ENCODE assay signal across 15 cellular contexts in the genomic region with DNA sequence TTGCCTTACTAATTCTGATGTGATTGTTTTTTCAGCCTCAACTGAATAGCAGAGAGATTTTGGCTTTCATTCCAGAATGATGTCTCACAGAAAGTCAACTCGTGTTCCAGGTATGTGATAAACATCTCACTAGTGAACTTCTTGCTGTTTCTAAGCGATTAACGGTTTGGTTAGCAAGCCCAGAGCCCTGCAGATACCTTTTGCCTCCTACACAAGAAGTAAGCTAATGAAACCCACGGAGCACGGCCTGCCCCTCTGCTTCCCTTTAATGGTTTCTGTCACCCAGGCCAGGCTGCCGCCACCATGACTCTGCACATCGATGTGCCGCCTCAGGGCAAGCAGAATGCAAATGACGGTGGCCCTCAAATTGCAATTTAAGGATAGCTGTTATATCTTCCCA.
A peak's percentile ranks its signal among the peaks of the same experiment; 100 is the strongest.
DNase-seq lines count a peak whose midpoint lies in the region; ATAC-seq and TF ChIP-seq lines count a peak whose summit lies in the region.
"Had no signal": no experiment of that assay in that cellular context is flagged by ENCODE, and none has a peak within 500 bp of the region (broad histone marks: within the 10 kb centered on the region; RNA-seq: fewer than 3 reads in every experiment).

No MANE protein-coding gene starts in this region.

- no peaks in the 10 kb centered on the region for H3K36me3 Mint-ChIP-seq in dendritic cell treated with granulocyte-macrophage colony-stimulating factor and Interleukin-4, amounts not matched to agents 40 ng/mL and 50 ng/mL, for 4 days (ENCODE audit: low read depth)
- H3K36me3 Mint-ChIP-seq: activated naive CD8-positive, alpha-beta T cell treated with anti-CD3 and anti-CD28 coated beads, Interleukin-2, amount 10 ng/mL, durations not matched to agents 7 days and 5 days had no signal

- peaks cover 3 to 11% of the 10 kb centered on the region in 2 experiments; a peak in 2 of 4 replicates for H3K4me1 ChIP-seq in SK-N-SH (ENCODE audit: control insufficient read depth in 1 of 2, insufficient read depth in 2 of 2, low read depth in 1 of 2, low read length in 1 of 2)
- H3K4me1 ChIP-seq in colonic mucosa = no peaks in the 10 kb centered on the region

- 56% methylated on average over 9 of the region's 9 CpGs for WGBS in SK-N-SH (ENCODE audit: low lambda C conversion rate)

- H4K20me1 ChIP-seq in SK-N-SH (ENCODE audit: insufficient read depth) = no peaks in the 10 kb centered on the region

- H3K36me3 ChIP-seq in SK-N-SH (replicated peaks in 1 of 2; ENCODE audit: control insufficient read depth in 1 of 2, insufficient read depth in 2 of 2, low read length in 1 of 2) (no peaks in the 10 kb centered on the region), MG63 (no peaks in the 10 kb centered on the region), colonic mucosa (no peaks in the 10 kb centered on the region)

- H3K9ac ChIP-seq in SK-N-SH = no peak overlapping the region
- no peak overlapping the region for H3K9ac ChIP-seq in colonic mucosa (ENCODE audit: low read depth in 2 of 2, low read length in 2 of 2)

- no peaks in the 10 kb centered on the region for H3K9me2 ChIP-seq in SK-N-SH

- peaks cover 8% of the 10 kb centered on the region for H3K27me3 Mint-ChIP-seq in dendritic cell treated with granulocyte-macrophage colony-stimulating factor and Interleukin-4, amounts not matched to agents 40 ng/mL and 50 ng/mL, for 4 days

- POLR2A ChIA-PET in SK-N-SH (lab: Yijun Ruan, JAX) = no interaction called here

- H3K27me3 ChIP-seq in SK-N-SH (ENCODE audit: insufficient read depth) = no peaks in the 10 kb centered on the region
- no peaks in the 10 kb centered on the region for H3K27me3 ChIP-seq in MG63
- H3K27me3 ChIP-seq in colonic mucosa = no peaks in the 10 kb centered on the region

- peak; percentile 20 for DNase-seq in SK-N-SH
- peak; percentile 6 for DNase-seq in MG63
- no peak for DNase-seq in foreskin melanocyte
- no peak for DNase-seq in colonic mucosa
- no peak for DNase-seq in KBM-7
- DNase-seq: activated naive CD8-positive, alpha-beta T cell treated with anti-CD3 and anti-CD28 coated beads, Interleukin-2, amount 10 ng/mL, durations not matched to agents 7 days and 5 days; H7; left cardiac atrium; NCI-H1105; NCI-H526 treated with DMSO at 0.1 percent for 48 hours; stimulated activated CD4-positive, alpha-beta T cell treated with anti-CD3 and anti-CD28 coated beads, Interleukin-1b, Interleukin-23, amount 100 ng/mL, for 48 hours; stimulated activated naive CD8-positive, alpha-beta T cell treated with anti-CD3 and anti-CD28 coated beads, Interleukin-15, Interleukin-2, amounts not matched to agents 100 U/mL and 50 U/mL, for 24 hours had no signal

- H3K4me3 Mint-ChIP-seq in dendritic cell treated with granulocyte-macrophage colony-stimulating factor and Interleukin-4, amounts not matched to agents 40 ng/mL and 50 ng/mL, for 4 days = peak overlapping the region; percentile 56
- H3K4me3 Mint-ChIP-seq: activated naive CD8-positive, alpha-beta T cell treated with anti-CD3 and anti-CD28 coated beads, Interleukin-2, amount 10 ng/mL, durations not matched to agents 7 days and 5 days had no signal

- intact Hi-C loops in dendritic cell treated with granulocyte-macrophage colony-stimulating factor and Interleukin-4, amounts not matched to agents 40 ng/mL and 50 ng/mL, for 4 days (cut with micrococcal nuclease) = loop anchor here (5.0 kb wide), 1 partner anchor 228 kb away; no protein-coding TSS in a partner anchor
- intact Hi-C loops in colonic mucosa (cut with DNase I) = no loop called here

- no peaks in the 10 kb centered on the region for H3K9me3 Mint-ChIP-seq in dendritic cell treated with granulocyte-macrophage colony-stimulating factor and Interleukin-4, amounts not matched to agents 40 ng/mL and 50 ng/mL, for 4 days
- H3K9me3 Mint-ChIP-seq: activated naive CD8-positive, alpha-beta T cell treated with anti-CD3 and anti-CD28 coated beads, Interleukin-2, amount 10 ng/mL, durations not matched to agents 7 days and 5 days had no signal

- H3K27ac ChIP-seq in SK-N-SH (ENCODE audit: low read depth in 2 of 2, low read length in 1 of 2) = no peak overlapping the region
- no peak overlapping the region for H3K27ac ChIP-seq in colonic mucosa

- no peak for TF ChIP-seq CTCF in SK-N-SH (IDR thresholded peaks at IDR 0.05)
- no peak for TF ChIP-seq CTCF in colonic mucosa (IDR thresholded peaks at IDR 0.05)

- H2AFZ ChIP-seq in SK-N-SH (ENCODE audit: low read depth) = no peak overlapping the region

- ATAC-seq in SK-N-SH treated with all-trans-retinoic acid at 6 μM for 48 hours (no peak), GM18870 (IDR thresholded peaks at IDR 0.05; ENCODE audit: unreplicated experiment) (no peak)
- ATAC-seq: left cardiac atrium; stimulated activated naive CD8-positive, alpha-beta T cell treated with anti-CD3 and anti-CD28 coated beads, Interleukin-15, Interleukin-2, amounts not matched to agents 100 U/mL and 50 U/mL, for 24 hours had no signal

- no peak overlapping the region for H3K4me2 ChIP-seq in SK-N-SH

- H3K4me3 ChIP-seq in SK-N-SH (ENCODE audit: low read depth in 2 of 2, low read length in 1 of 2) (no peak overlapping the region), MG63 (no peak overlapping the region), colonic mucosa (no peak overlapping the region)

- in situ Hi-C loops in KBM-7 (cut with MboI; ENCODE audit: low pct_unique_long_range_greater_than_20kb, low sequenced_read_pairs) = no loop called here

- H3K9me3 ChIP-seq in SK-N-SH = no peaks in the 10 kb centered on the region
- H3K9me3 ChIP-seq in MG63 = no peaks in the 10 kb centered on the region
- no peaks in the 10 kb centered on the region for H3K9me3 ChIP-seq in colonic mucosa

- CTCF ChIA-PET in SK-N-SH (lab: Yijun Ruan, JAX) = interaction anchor here (1.2 to 1.9 kb wide), 3 partner anchors 12 to 49 kb away, joined by 3 to 5 read pairs (median 4); no protein-coding TSS in a partner anchor

- H3F3A ChIP-seq in SK-N-SH (replicated peaks; ENCODE audit: insufficient read depth) = no peaks in the 10 kb centered on the region

- no peak for TF ChIP-seq EP300 in SK-N-SH (IDR thresholded peaks at IDR 0.05; ENCODE audit: borderline replicate concordance in 1 of 2, low read depth in 1 of 2, low read length in 1 of 2)

- no peaks in the 10 kb centered on the region for H3K79me2 ChIP-seq in SK-N-SH (ENCODE audit: insufficient read depth)

- peaks cover 22% of the 10 kb centered on the region for H3K4me1 Mint-ChIP-seq in dendritic cell treated with granulocyte-macrophage colony-stimulating factor and Interleukin-4, amounts not matched to agents 40 ng/mL and 50 ng/mL, for 4 days (ENCODE audit: low read depth)

- H3K27ac Mint-ChIP-seq in dendritic cell treated with granulocyte-macrophage colony-stimulating factor and Interleukin-4, amounts not matched to agents 40 ng/mL and 50 ng/mL, for 4 days = peak overlapping the region; percentile 94
- H3K27ac Mint-ChIP-seq: activated naive CD8-positive, alpha-beta T cell treated with anti-CD3 and anti-CD28 coated beads, Interleukin-2, amount 10 ng/mL, durations not matched to agents 7 days and 5 days had no signal

- no peak for TF ChIP-seq RAD21 in SK-N-SH (IDR thresholded peaks at IDR 0.05; ENCODE audit: low read length)

TF ChIP-seq in SK-N-SH, 30 proteins besides CTCF, POLR2A, EP300 and RAD21:
- TF ChIP-seq NFIC (IDR thresholded peaks at IDR 0.05; ENCODE audit: borderline replicate concordance) (no peak), RFX5 (IDR thresholded peaks at IDR 0.05; ENCODE audit: low read length) (no peak), POLR2AphosphoS5 (IDR thresholded peaks at IDR 0.05; ENCODE audit: low read depth, low read length) (no peak), FOXM1 (IDR thresholded peaks at IDR 0.05; ENCODE audit: low read depth) (no peak), ELF1 (IDR thresholded peaks at IDR 0.05) (no peak), MEF2A (IDR thresholded peaks at IDR 0.05; ENCODE audit: borderline replicate concordance, low read depth) (no peak)
- TF ChIP-seq, protein P1, sequence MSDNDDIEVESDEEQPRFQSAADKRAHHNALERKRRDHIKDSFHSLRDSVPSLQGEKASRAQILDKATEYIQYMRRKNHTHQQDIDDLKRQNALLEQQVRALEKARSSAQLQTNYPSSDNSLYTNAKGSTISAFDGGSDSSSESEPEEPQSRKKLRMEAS (IDR thresholded peaks at IDR 0.05; ENCODE audit: low read depth) = no peak
- TF ChIP-seq, protein P2, sequence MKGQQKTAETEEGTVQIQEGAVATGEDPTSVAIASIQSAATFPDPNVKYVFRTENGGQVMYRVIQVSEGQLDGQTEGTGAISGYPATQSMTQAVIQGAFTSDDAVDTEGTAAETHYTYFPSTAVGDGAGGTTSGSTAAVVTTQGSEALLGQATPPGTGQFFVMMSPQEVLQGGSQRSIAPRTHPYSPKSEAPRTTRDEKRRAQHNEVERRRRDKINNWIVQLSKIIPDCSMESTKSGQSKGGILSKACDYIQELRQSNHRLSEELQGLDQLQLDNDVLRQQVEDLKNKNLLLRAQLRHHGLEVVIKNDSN (IDR thresholded peaks at IDR 0.05; ENCODE audit: borderline replicate concordance, low read depth) = no peak

TF ChIP-seq in SK-N-SH treated with all-trans-retinoic acid at 6 μM for 48 hours, 23 proteins besides CTCF, POLR2A, EP300 and RAD21 (continues in another document):
- no peak for TF ChIP-seq ESRRG (CRISPR knock-in tag; IDR thresholded peaks at IDR 0.05)
- TF ChIP-seq BACH2 (CRISPR knock-in tag; IDR thresholded peaks at IDR 0.05; ENCODE audit: borderline replicate concordance) = no peak
- TF ChIP-seq OSR1 (CRISPR knock-in tag; IDR thresholded peaks at IDR 0.05) = no peak
- no peak for TF ChIP-seq RARB (CRISPR knock-in tag; IDR thresholded peaks at IDR 0.05)
- TF ChIP-seq, protein P3, sequence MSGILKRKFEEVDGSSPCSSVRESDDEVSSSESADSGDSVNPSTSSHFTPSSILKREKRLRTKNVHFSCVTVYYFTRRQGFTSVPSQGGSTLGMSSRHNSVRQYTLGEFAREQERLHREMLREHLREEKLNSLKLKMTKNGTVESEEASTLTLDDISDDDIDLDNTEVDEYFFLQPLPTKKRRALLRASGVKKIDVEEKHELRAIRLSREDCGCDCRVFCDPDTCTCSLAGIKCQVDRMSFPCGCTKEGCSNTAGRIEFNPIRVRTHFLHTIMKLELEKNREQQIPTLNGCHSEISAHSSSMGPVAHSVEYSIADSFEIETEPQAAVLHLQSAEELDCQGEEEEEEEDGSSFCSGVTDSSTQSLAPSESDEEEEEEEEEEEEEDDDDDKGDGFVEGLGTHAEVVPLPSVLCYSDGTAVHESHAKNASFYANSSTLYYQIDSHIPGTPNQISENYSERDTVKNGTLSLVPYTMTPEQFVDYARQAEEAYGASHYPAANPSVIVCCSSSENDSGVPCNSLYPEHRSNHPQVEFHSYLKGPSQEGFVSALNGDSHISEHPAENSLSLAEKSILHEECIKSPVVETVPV (CRISPR knock-in tag; IDR thresholded peaks at IDR 0.05) = no peak

Comparison
In these comparisons a context has a peak if more than half of its experiments do, and no peak if none do; other contexts are left out.
1. DNase-seq: peak in SK-N-SH (single experiment) and MG63 (single experiment); none in foreskin melanocyte (single experiment), colonic mucosa (single experiment) and KBM-7 (single experiment).